11 cellular contexts compared by ENCODE assay signal in the genomic region with DNA sequence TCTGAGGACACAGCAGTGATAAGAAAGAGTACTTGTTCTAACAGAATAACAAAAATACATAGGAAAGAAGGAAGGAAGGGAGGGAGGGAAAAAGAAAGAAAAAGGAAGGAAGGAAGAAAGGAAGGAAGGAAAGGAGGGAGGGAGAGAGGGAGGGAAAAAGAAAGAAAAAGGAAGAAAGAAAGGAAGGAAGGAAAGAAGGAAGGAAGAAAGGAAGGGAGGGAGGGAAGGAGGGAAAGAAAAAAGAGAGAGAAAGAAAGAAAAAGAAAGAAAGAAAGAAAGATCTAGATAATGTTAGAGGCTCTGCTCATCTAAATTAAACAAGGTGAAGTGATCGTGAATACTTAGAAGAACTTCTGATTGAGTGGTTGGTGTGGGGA. TPM values are rescaled to one million over a fixed set of nuclear protein-coding genes. Genes with fewer than 3 reads are reported as not detected.
DNase-seq lines count a peak whose midpoint lies in the region; ATAC-seq, FAIRE-seq and TF ChIP-seq lines count a peak whose summit lies in the region.
"Had no signal": no experiment of that assay in that cellular context is flagged by ENCODE, and none has a peak within 500 bp of the region (broad histone marks: within the 10 kb centered on the region; RNA-seq: fewer than 3 reads in every experiment).

No MANE protein-coding gene starts in this region.

- H3K4me3 Mint-ChIP-seq in effector memory CD8-positive, alpha-beta T cell: peak overlapping the region in 1 of 2 donors; percentile 27

- TF ChIP-seq RAD21 in HepG2 (CRISPR knock-in tag; IDR thresholded peaks at IDR 0.05): no peak

- no peak for TF ChIP-seq EP300 in HepG2 (IDR thresholded peaks at IDR 0.05; ENCODE audit: low read depth in 2 of 2, low read length in 2 of 2)
- TF ChIP-seq EP300 in HepG2 (CRISPR knock-in tag; IDR thresholded peaks at IDR 0.05; ENCODE audit: borderline replicate concordance): no peak

- TF ChIP-seq CTCF in HepG2 (CRISPR knock-in tag; IDR thresholded peaks at IDR 0.05) (no peak), right lobe of liver (IDR thresholded peaks at IDR 0.05) (no peak), osteoblast (IDR thresholded peaks at IDR 0.05; ENCODE audit: extremely low read depth, low read depth, low read length) (no peak)

- H3K27ac Mint-ChIP-seq in effector memory CD8-positive, alpha-beta T cell: peak overlapping the region; percentile 44 to 73

- CTCF ChIA-PET in HepG2 (lab: Yijun Ruan, JAX; ENCODE audit: low intra/inter-chr PET ratio, low total read pairs): no interaction called here

- no peaks in the 10 kb centered on the region for H3K9me3 Mint-ChIP-seq in effector memory CD8-positive, alpha-beta T cell

- BruUV-seq in HepG2 (replicated peaks; lab: Mats Ljungman, UMichigan): no TSS peak

- in situ Hi-C loops in HepG2 (cut with HindIII; ENCODE audit: extremely low pct_ligation_motif_present, low pct_unique_long_range_greater_than_20kb): no loop called here

- no peak for TF ChIP-seq POLR2A in HepG2 (IDR thresholded peaks at IDR 0.05; ENCODE audit: insufficient read depth in 1 of 2, low read depth in 2 of 2, low read length in 2 of 2)
- no peak for TF ChIP-seq POLR2A in right lobe of liver (IDR thresholded peaks at IDR 0.05)
- TF ChIP-seq POLR2A in H54 (IDR thresholded peaks at IDR 0.05; ENCODE audit: low read depth, low read length): no peak

- H3K27me3 ChIP-seq in HepG2 (ENCODE audit: control insufficient read depth in 1 of 2, insufficient read depth in 2 of 2, low read length in 2 of 2) (no peaks in the 10 kb centered on the region), right lobe of liver (no peaks in the 10 kb centered on the region), osteoblast (ENCODE audit: insufficient read depth, low read length) (no peaks in the 10 kb centered on the region), aorta (ENCODE audit: control insufficient read depth in 1 of 2, insufficient read depth in 2 of 2, low read length in 1 of 2) (no peaks in the 10 kb centered on the region)

- ATAC-seq in HepG2 (no peak), right lobe of liver (no peak), aorta (ENCODE audit: low FRiP score) (no peak), GM21825 (IDR thresholded peaks at IDR 0.05; ENCODE audit: unreplicated experiment) (no peak)
- no peak for ATAC-seq in effector memory CD8-positive, alpha-beta T cell (replicated peaks)

- no peak for DNase-seq in HepG2 (ENCODE audit: low spot score)
- DNase-seq in right lobe of liver: no peak
- DNase-seq in effector memory CD8-positive, alpha-beta T cell: no peak
- DNase-seq in osteoblast (ENCODE audit: insufficient read length, low spot score, missing footprints): no peak
- DNase-seq in aorta: no peak
- DNase-seq in T1000 (lab: John Stamatoyannopoulos, UW): no peak
- no peak for DNase-seq in H54 (ENCODE audit: insufficient read length, low spot score)
- DNase-seq: NCI-H2029 treated with DMSO at 0.1 percent for 48 hours had no signal

- POLR2A ChIA-PET in HepG2 (lab: Yijun Ruan, JAX): no interaction called here

- peaks cover 7 to 24% of the 10 kb centered on the region in 2 donors for H3K4me1 Mint-ChIP-seq in effector memory CD8-positive, alpha-beta T cell (ENCODE audit: low read depth in 2 of 2)

- H3K4me1 ChIP-seq in HepG2 (ENCODE audit: insufficient read depth, low read length) (peaks cover 37% of the 10 kb centered on the region), right lobe of liver (no peaks in the 10 kb centered on the region), osteoblast (ENCODE audit: insufficient read depth, low read length) (peaks cover 15% of the 10 kb centered on the region), aorta (ENCODE audit: control insufficient read depth in 1 of 2, insufficient read depth in 2 of 2, low read length in 2 of 2) (peaks cover 0 to 3% of the 10 kb centered on the region in 2 donors)

- H3K27me3 Mint-ChIP-seq in effector memory CD8-positive, alpha-beta T cell: peaks cover 0 to 6% of the 10 kb centered on the region in 2 donors

- FAIRE-seq in HepG2 (lab: Jason Lieb, UNC) (no peak), H54 (lab: Jason Lieb, UNC) (no peak)
- FAIRE-seq: G401.6, kidney had no signal

- no peaks in the 10 kb centered on the region for H3K9me3 ChIP-seq in HepG2 (ENCODE audit: low read length)
- no peaks in the 10 kb centered on the region for H3K9me3 ChIP-seq in right lobe of liver
- no peaks in the 10 kb centered on the region for H3K9me3 ChIP-seq in osteoblast (ENCODE audit: low read depth, low read length)
- no peaks in the 10 kb centered on the region for H3K9me3 ChIP-seq in aorta (ENCODE audit: control insufficient read depth, low read length)

- H3K27ac ChIP-seq in HepG2 (ENCODE audit: extremely low read length, insufficient read depth, low read length) (no peak overlapping the region), right lobe of liver (no peak overlapping the region), osteoblast (ENCODE audit: low read depth, low read length) (peak overlapping the region; percentile 97), aorta (ENCODE audit: low read depth in 1 of 2, low read length in 2 of 2) (peak overlapping the region; percentile 85 to 96)

- no peak overlapping the region for H3K4me2 ChIP-seq in HepG2 (ENCODE audit: low read depth, low read length)
- peak overlapping the region; percentile 36 for H3K4me2 ChIP-seq in osteoblast (ENCODE audit: insufficient read depth, low read length)

- H3K79me2 ChIP-seq in HepG2 (ENCODE audit: insufficient read depth, low read length) (no peaks in the 10 kb centered on the region), osteoblast (ENCODE audit: insufficient read depth, low read length) (no peaks in the 10 kb centered on the region)

- no peaks in the 10 kb centered on the region for H4K20me1 ChIP-seq in HepG2 (ENCODE audit: insufficient read depth, low read length)
- H4K20me1 ChIP-seq in osteoblast (ENCODE audit: insufficient read depth, low read length): no peaks in the 10 kb centered on the region

- no peaks in the 10 kb centered on the region for H3K36me3 ChIP-seq in HepG2 (replicated peaks in 1 of 2; ENCODE audit: control insufficient read depth in 1 of 2, insufficient read depth in 2 of 2, low read length in 2 of 2)
- H3K36me3 ChIP-seq in right lobe of liver: no peaks in the 10 kb centered on the region
- H3K36me3 ChIP-seq in osteoblast (ENCODE audit: insufficient read depth, low read length): no peaks in the 10 kb centered on the region
- no peaks in the 10 kb centered on the region for H3K36me3 ChIP-seq in aorta (ENCODE audit: control insufficient read depth in 1 of 2, insufficient read depth in 2 of 2, low read length in 1 of 2)

- H3K9ac ChIP-seq in HepG2 (ENCODE audit: insufficient read depth, low read depth, low read length): no peak overlapping the region

- WGBS in HepG2 (ENCODE audit: low lambda C conversion rate): 46% methylated on average over 1 of the region's 1 CpG
- WGBS in right lobe of liver (ENCODE audit: insufficient coverage, low coverage, low lambda C conversion rate, missing lambda C conversion rate): 60% methylated on average over 1 of the region's 1 CpG
- WGBS in aorta, 2 donors: 4 to 7% methylated on average over 1 of the region's 1 CpG

- peaks cover 4% of the 10 kb centered on the region for H3K36me3 Mint-ChIP-seq in effector memory CD8-positive, alpha-beta T cell (ENCODE audit: insufficient read depth)

- H3K4me3 ChIP-seq in HepG2 (replicated peaks in 1 of 3; ENCODE audit: insufficient read depth in 1 of 3, low read depth in 2 of 3, low read length in 3 of 3) (no peak overlapping the region), right lobe of liver (no peak overlapping the region), osteoblast (ENCODE audit: insufficient read depth, low read length) (no peak overlapping the region), aorta (ENCODE audit: low read length in 2 of 2) (no peak overlapping the region)

- no peak overlapping the region for H2AFZ ChIP-seq in HepG2 (ENCODE audit: low read length)
- H2AFZ ChIP-seq in osteoblast (ENCODE audit: low read length): no peak overlapping the region

- intact Hi-C loops in HepG2 (cut with micrococcal nuclease; ENCODE audit: unreplicated experiment) (no loop called here), right lobe of liver (cut with DNase I) (no loop called here), aorta (cut with DNase I) (loop anchor here in 1 of 2 donors (2.0 kb wide), 1 partner anchor 26 kb away; no protein-coding TSS in a partner anchor)

RNA-seq across cellular contexts. Expression of a gene that starts 29.8 kb away (rescaled TPM):
- total RNA-seq in HepG2 (2016; rRNA removed; fragmentation: Illumina TruSeq; extraction: Trizol) (18.0 and 27.1 TPM in 2 replicates), right lobe of liver (100 to 1,000 TPM; 106 to 407 (median 232) TPM), osteoblast (69.2 and 74.6 TPM in 2 replicates), aorta (1,000 to 10,000 TPM in 1 of 2 donors, 100 to 1,000 TPM in 1; 293 to 1,994 TPM)
- 7.1 and 7.8 TPM in 2 replicates for total RNA-seq in HepG2 (2016; cell fraction: cytosol; rRNA removed; fragmentation: Illumina TruSeq; extraction: Trizol; ENCODE audit: low read depth)
- total RNA-seq in HepG2 (2016; cell fraction: insoluble cytoplasmic fraction; rRNA removed; fragmentation: Illumina TruSeq; extraction: Trizol): 15.8 and 29.9 TPM in 2 replicates
- 14.2 and 16.6 TPM in 2 replicates for total RNA-seq in HepG2 (2016; cell fraction: membrane; rRNA removed; fragmentation: Illumina TruSeq; extraction: Trizol)
- 53.7 and 56.5 TPM in 2 replicates for total RNA-seq in HepG2 (2016; cell fraction: nucleus; rRNA removed; fragmentation: Illumina TruSeq; extraction: Trizol)
- polyA plus RNA-seq in HepG2 (2011; rRNA removed) (55.5 and 79.2 TPM in 2 replicates), aorta (100 to 1,000 TPM; 178 to 515 TPM)
- polyA plus RNA-seq in HepG2 (2011; cell fraction: cytosol; rRNA removed): 59.1 and 69.7 TPM in 2 replicates
- 85.1 and 113 TPM in 2 replicates for polyA plus RNA-seq in HepG2 (2011; cell fraction: nucleus; rRNA removed)
- polyA plus RNA-seq in HepG2 (2012): 48.1 and 56.6 TPM in 2 replicates
- polyA plus RNA-seq in HepG2 (2016; cell fraction: cytosol; fragmentation: Illumina TruSeq; extraction: Trizol; ENCODE audit: low read depth): 4.7 and 6.0 TPM in 2 replicates
- 17.2 and 23.0 TPM in 2 replicates for polyA plus RNA-seq in HepG2 (2016; cell fraction: insoluble cytoplasmic fraction; fragmentation: Illumina TruSeq; extraction: Trizol; ENCODE audit: low read depth)
- 9.3 and 9.4 TPM in 2 replicates for polyA plus RNA-seq in HepG2 (2016; cell fraction: membrane; fragmentation: Illumina TruSeq; extraction: Trizol; ENCODE audit: low read depth)
- polyA plus RNA-seq in HepG2 (2016; cell fraction: nucleus; fragmentation: Illumina TruSeq; extraction: Trizol; ENCODE audit: insufficient read depth, low read depth): 63.2 and 85.8 TPM in 2 replicates
- 142 and 198 TPM in 2 replicates for polyA minus RNA-seq in HepG2 (2011; rRNA and poly(A)+ RNA removed; ENCODE audit: low replicate concordance)
- 72.5 and 80.5 TPM in 2 replicates for polyA minus RNA-seq in HepG2 (2011; cell fraction: cytosol; rRNA and poly(A)+ RNA removed)
- polyA minus RNA-seq in HepG2 (2011; cell fraction: nucleus; rRNA and poly(A)+ RNA removed): 95.3 and 131 TPM in 2 replicates

Comparison
In these comparisons a context has a peak if more than half of its experiments do, and no peak if none do; other contexts are left out.
1. H3K27ac ChIP-seq: peak in osteoblast (single experiment) and aorta (2 of 2); none in HepG2 (single experiment) and right lobe of liver (0 of 3).